ENCODE assay signal across 16 cellular contexts in genomic region chr7:141097430-141097829, GRCh38. TPM values are rescaled to one million over a fixed set of nuclear protein-coding genes. Genes with fewer than 3 reads are reported as not detected.
DNase-seq lines count a peak whose midpoint lies in the region; ATAC-seq and TF ChIP-seq lines count a peak whose summit lies in the region.
"Had no signal": no experiment of that assay in that cellular context is flagged by ENCODE, and none has a peak within 500 bp of the region (broad histone marks: within the 10 kb centered on the region; RNA-seq: fewer than 3 reads in every experiment).

No MANE protein-coding gene starts in this region.

- in situ Hi-C loops in astrocyte of the cerebellum (cut with HindIII; ENCODE audit: low sequenced_read_pairs), result no loop called here

- H3K4me3 ChIP-seq in astrocyte of the cerebellum (ENCODE audit: low read depth, low read length), result no peak overlapping the region
- H3K4me3 ChIP-seq: cardiac muscle cell, PC-9, suprapubic skin had no signal

- peak; percentile 5 for DNase-seq in GM03348 (ENCODE audit: low spot score)
- peak; percentile 46 for DNase-seq in M059J (ENCODE audit: low read depth)
- DNase-seq in astrocyte of the cerebellum (ENCODE audit: low read depth), result peak; percentile 18
- DNase-seq in left kidney (ENCODE audit: low read depth, low spot score), result peak; percentile 79
- no peak for DNase-seq in activated effector memory CD4-positive, alpha-beta T cell treated with Interleukin-2 at 50 U/mL for 16 hours
- no peak for DNase-seq in HCEC 1CT
- DNase-seq in hepatic stellate cell (ENCODE audit: low spot score), result no peak
- DNase-seq: activated CD4-positive, alpha-beta T cell treated with anti-CD3 and anti-CD28 coated beads, Interleukin-2, amount 50 U/mL, for 1 hour; GF-D8; mammary epithelial cell; NCI-H1092 treated with DMSO at 0.1 percent for 48 hours; NCI-H510A; PC-9 had no signal

- TF ChIP-seq CTCF in astrocyte of the cerebellum (IDR thresholded peaks at IDR 0.05; ENCODE audit: low read depth, low read length, missing control alignments), result no peak

- no peak for ATAC-seq in HG02973 (IDR thresholded peaks at IDR 0.05; ENCODE audit: unreplicated experiment)

RNA-seq across cellular contexts. Expression of gene TMEM178B, which starts 23.6 kb away (rescaled TPM):
- 0.71 and 1.6 TPM in 2 replicates for total RNA-seq in M059J (2014; rRNA removed; shearing (Covaris generic))
- total RNA-seq: PC-9 had no signal

Comparison
In these comparisons a context has a peak if more than half of its experiments do, and no peak if none do; other contexts are left out.
1. DNase-seq: peak in GM03348 (single experiment), M059J (single experiment), astrocyte of the cerebellum (single experiment) and left kidney (single experiment); none in activated effector memory CD4-positive, alpha-beta T cell treated with Interleukin-2 at 50 U/mL for 16 hours (single experiment), HCEC 1CT (single experiment) and hepatic stellate cell (single experiment).